Comparison of ENCODE assay signal across 13 cellular contexts in genomic region chr9:124212381-124213050, GRCh38. TPM values are rescaled to one million over a fixed set of nuclear protein-coding genes. Genes with fewer than 3 reads are reported as not detected.
DNase-seq lines count a peak whose midpoint lies in the region; ATAC-seq and TF ChIP-seq lines count a peak whose summit lies in the region.
"Had no signal": no experiment of that assay in that cellular context is flagged by ENCODE, and none has a peak within 500 bp of the region (broad histone marks: within the 10 kb centered on the region; RNA-seq: fewer than 3 reads in every experiment).

No MANE protein-coding gene starts in this region.

- no peak overlapping the region for H3K4me3 Mint-ChIP-seq in activated B cell treated with CpG ODN at 0.5 μM for 24 hours
- no peak overlapping the region for H3K4me3 Mint-ChIP-seq in progenitor cell of endocrine pancreas (ENCODE audit: low read depth)

- H3K9me3 Mint-ChIP-seq in activated B cell treated with CpG ODN at 0.5 μM for 24 hours = no peaks in the 10 kb centered on the region
- H3K9me3 Mint-ChIP-seq in progenitor cell of endocrine pancreas (ENCODE audit: low read depth) = no peaks in the 10 kb centered on the region

- H3K79me2 ChIP-seq in GM23248 (ENCODE audit: insufficient read depth) = no peaks in the 10 kb centered on the region

- H3K9me2 ChIP-seq in GM23248 (ENCODE audit: insufficient read depth) = no peaks in the 10 kb centered on the region

- H2AFZ ChIP-seq in GM23248 = peak overlapping the region; percentile 48

- H3F3A ChIP-seq in GM23248 (ENCODE audit: insufficient read depth) = peaks cover 8% of the 10 kb centered on the region; the same call in 1 of the 2 replicates

- H3K4me2 ChIP-seq in GM23248 (ENCODE audit: unreplicated experiment) = peak overlapping the region; percentile 76

- H3K27ac Mint-ChIP-seq in activated B cell treated with CpG ODN at 0.5 μM for 24 hours = peak overlapping the region; percentile 81
- H3K27ac Mint-ChIP-seq in progenitor cell of endocrine pancreas = no peak overlapping the region

- ATAC-seq in activated B cell treated with CpG ODN at 0.5 μM for 24 hours (ENCODE audit: low read depth) (no peak), GM21381 (IDR thresholded peaks at IDR 0.05; ENCODE audit: unreplicated experiment) (no peak)

- H3K9me3 ChIP-seq in GM23248 (ENCODE audit: low read depth) = no peaks in the 10 kb centered on the region
- H3K9me3 ChIP-seq: left ventricle myocardium inferior, right atrium auricular region had no signal

- H4K20me1 ChIP-seq in GM23248 (ENCODE audit: insufficient read depth) = no peaks in the 10 kb centered on the region

- H3K4me3 ChIP-seq in GM23248 (peak overlapping the region; percentile 41), fibroblast of mammary gland (ENCODE audit: control insufficient read depth, low read depth, low read length) (no peak overlapping the region), skeletal muscle cell (ENCODE audit: low read depth, low read length) (no peak overlapping the region)
- H3K4me3 ChIP-seq: left ventricle myocardium inferior, right atrium auricular region had no signal

- peaks cover 23% of the 10 kb centered on the region for H3K4me1 ChIP-seq in GM23248 (ENCODE audit: insufficient read depth)

- H3K27me3 ChIP-seq in GM23248 (replicated peaks; ENCODE audit: insufficient read depth) = no peaks in the 10 kb centered on the region
- H3K27me3 ChIP-seq: right atrium auricular region had no signal

- H3K4me1 Mint-ChIP-seq in activated B cell treated with CpG ODN at 0.5 μM for 24 hours = peaks cover 97% of the 10 kb centered on the region
- H3K4me1 Mint-ChIP-seq in progenitor cell of endocrine pancreas (ENCODE audit: low read depth) = no peaks in the 10 kb centered on the region

- no peaks in the 10 kb centered on the region for H3K36me3 ChIP-seq in GM23248 (ENCODE audit: low read depth)
- H3K36me3 ChIP-seq: left ventricle myocardium inferior, right atrium auricular region had no signal

- POLR2A ChIA-PET in activated B cell treated with CpG ODN at 0.5 μM for 24 hours (lab: Charles Lee) = interaction anchor here (1.2 to 10.1 kb wide), 3 partner anchors 9 to 52 kb away, joined by 3 to 256 read pairs (median 17); no protein-coding TSS in a partner anchor

- H3K9ac ChIP-seq in GM23248 = peak overlapping the region; percentile 18; the same call in 1 of the 2 replicates

- peak overlapping the region; percentile 12; the same call in 1 of the 2 replicates for H3K27ac ChIP-seq in GM23248
- H3K27ac ChIP-seq: left ventricle myocardium inferior, right atrium auricular region had no signal

- DNase-seq in GM23248 = peak; percentile 87
- DNase-seq in activated B cell treated with CpG ODN at 0.5 μM for 24 hours = no peak
- DNase-seq in fibroblast of mammary gland (ENCODE audit: low read depth) = peak; percentile 81
- DNase-seq in skeletal muscle cell (ENCODE audit: low read depth) = peak; percentile 57
- no peak for DNase-seq in NCI-H526 (lab: John Stamatoyannopoulos, UW)
- DNase-seq in cerebellar nuclear complex (lab: John Stamatoyannopoulos, UW) = no peak
- no peak for DNase-seq in progenitor cell of endocrine pancreas (ENCODE audit: low spot score, unreplicated experiment)
- DNase-seq: activated CD4-positive, alpha-beta T cell treated with anti-CD3 and anti-CD28 coated beads, Interleukin-2, amount 50 U/mL, for 48 hours; KG1; left ventricle myocardium inferior; SIG-M5 had no signal

- H3K27me3 Mint-ChIP-seq in activated B cell treated with CpG ODN at 0.5 μM for 24 hours (no peaks in the 10 kb centered on the region), progenitor cell of endocrine pancreas (peaks cover 4% of the 10 kb centered on the region)

- no peak for TF ChIP-seq CTCF in activated B cell treated with CpG ODN at 0.5 μM for 24 hours (IDR thresholded peaks at IDR 0.05)
- no peak for TF ChIP-seq CTCF in fibroblast of mammary gland (conservative IDR thresholded peaks at IDR 0.05; ENCODE audit: control insufficient read depth, insufficient read depth, low read depth, low read length)
- TF ChIP-seq CTCF in progenitor cell of endocrine pancreas (IDR thresholded peaks at IDR 0.05; ENCODE audit: unreplicated experiment) = no peak

- CTCF ChIA-PET in activated B cell treated with CpG ODN at 0.5 μM for 24 hours (lab: Charles Lee) = no interaction called here

- 22 to 31% methylated on average over 12 of the region's 12 CpGs for whole genome bisulfite sequencing in GM23248 (ENCODE audit: low coverage in 1 of 2, low lambda C conversion rate in 2 of 2, missing lambda C conversion rate in 2 of 2), 2 experiments

- intact Hi-C loops in activated B cell treated with CpG ODN at 0.5 μM for 24 hours (cut with micrococcal nuclease) = no loop called here

- H3K36me3 Mint-ChIP-seq in activated B cell treated with CpG ODN at 0.5 μM for 24 hours (ENCODE audit: low read depth) (no peaks in the 10 kb centered on the region), progenitor cell of endocrine pancreas (ENCODE audit: insufficient read depth) (no peaks in the 10 kb centered on the region)

- in situ Hi-C loops in GM23248 (cut with MboI) = no loop called here

RNA-seq across cellular contexts. Expression of gene NEK6, which starts 45.2 kb away (rescaled TPM):
- total RNA-seq in GM23248 (2014; rRNA removed; shearing (Covaris generic)) = 33.0 and 43.7 TPM in 2 replicates
- polyA plus RNA-seq in GM23248 (2016; fragmentation: Nextera tagmentation; extraction: Ambion mirVana) = 69.6 and 69.7 TPM in 2 replicates
- total RNA-seq in activated B cell treated with CpG ODN at 0.5 μM for 24 hours = 110 and 115 TPM in 2 replicates
- total RNA-seq in progenitor cell of endocrine pancreas = 23.9 and 24.4 TPM in 2 replicates

Comparison
In these comparisons a context has a peak if more than half of its experiments do, and no peak if none do; other contexts are left out.
1. DNase-seq: peak in GM23248 (single experiment), fibroblast of mammary gland (single experiment) and skeletal muscle cell (single experiment); none in activated B cell treated with CpG ODN at 0.5 μM for 24 hours (single experiment), NCI-H526 (0 of 2), cerebellar nuclear complex (0 of 2) and progenitor cell of endocrine pancreas (single experiment).